ENCODE assay signal across 4 cellular contexts in the genomic region with DNA sequence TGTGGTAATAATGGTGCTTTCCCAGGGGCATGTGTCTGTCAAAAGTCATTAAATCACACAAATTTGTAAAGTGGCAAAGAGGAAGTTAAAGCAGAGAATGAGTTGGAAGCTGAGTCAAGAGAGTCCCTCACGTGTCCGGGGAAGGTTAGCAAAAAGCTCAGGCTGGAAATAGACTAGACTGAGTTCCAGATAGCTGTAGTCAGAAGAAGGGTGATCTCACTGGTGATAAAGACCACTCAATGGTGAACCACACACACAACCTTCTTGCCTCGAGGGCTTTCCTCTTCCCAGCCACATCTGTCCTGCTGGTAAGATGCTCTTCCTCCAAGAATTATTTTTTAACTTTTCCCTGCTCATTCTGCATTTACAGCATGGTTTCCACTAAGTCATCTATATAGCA. TPM values are rescaled to one million over a fixed set of nuclear protein-coding genes. Genes with fewer than 3 reads are reported as not detected.
"Had no signal": no experiment of that assay in that cellular context is flagged by ENCODE, and none has a peak within 500 bp of the region (broad histone marks: within the 10 kb centered on the region; RNA-seq: fewer than 3 reads in every experiment).

No MANE protein-coding gene starts in this region.

RNA-seq across cellular contexts. Expression of gene ROPN1B, which starts 20.0 kb away (rescaled TPM):
- total RNA-seq: activated T-helper 2 cell treated with anti-CD3 and anti-CD28 coated beads, Interferon-gamma antibody, Interleukin-2, Interleukin-4, amounts not matched to agents 10 μg/mL and 5 μg/mL and 100 μg/mL, durations not matched to agents 14 hours and 24 hours and 36 hours; endodermal cell; spleen; T-cell had no signal
- polyA plus RNA-seq: spleen had no signal
